12 cellular contexts compared by ENCODE assay signal in genomic region chr2:85771486-85771885, GRCh38. TPM values are rescaled to one million over a fixed set of nuclear protein-coding genes. Genes with fewer than 3 reads are reported as not detected.
DNase-seq lines count a peak whose midpoint lies in the region; ATAC-seq and TF ChIP-seq lines count a peak whose summit lies in the region.
"Had no signal": no experiment of that assay in that cellular context is flagged by ENCODE, and none has a peak within 500 bp of the region (broad histone marks: within the 10 kb centered on the region; RNA-seq: fewer than 3 reads in every experiment).

No MANE protein-coding gene starts in this region.

- dilution Hi-C loops in IMR-90 (cut with HindIII; ENCODE audit: low sequenced_read_pairs, unreplicated experiment): no loop called here

- peak overlapping the region; percentile 92 for H3K14ac ChIP-seq in IMR-90 (replicated peaks; ENCODE audit: low read depth, low read length)

- no peaks in the 10 kb centered on the region for H3K27me3 ChIP-seq in IMR-90 (ENCODE audit: control insufficient read depth, insufficient read depth, low read length)
- H3K27me3 ChIP-seq in brain microvascular endothelial cell (replicated peaks): no peaks in the 10 kb centered on the region
- H3K27me3 ChIP-seq in lower lobe of right lung (ENCODE audit: low read depth): no peaks in the 10 kb centered on the region

- H2BK15ac ChIP-seq in IMR-90 (ENCODE audit: low read depth, low read length): peak overlapping the region; percentile 97; the same call in 2 of the 3 replicates

- peak overlapping the region; percentile 69 for H2AFZ ChIP-seq in IMR-90 (replicated peaks; ENCODE audit: low read length, poor library complexity)

- CTCF ChIA-PET in IMR-90 (lab: Yijun Ruan, JAX): interaction anchor here (1.2 to 2.6 kb wide), 8 partner anchors 9 to 43 kb away, joined by 3 to 20 read pairs (median 4); partner anchors contain the start of gene ATOH8

- peak overlapping the region; percentile 83; the same call in 1 of the 2 replicates for H3K56ac ChIP-seq in IMR-90 (ENCODE audit: extremely low read depth, insufficient read depth, low read length)

- intact Hi-C loops in IMR-90 (cut with micrococcal nuclease) (no loop called here), lower lobe of right lung (cut with DNase I) (no loop called here)

- peaks cover 19% of the 10 kb centered on the region; the same call in 1 of the 2 replicates for H3K36me3 ChIP-seq in IMR-90 (ENCODE audit: control insufficient read depth, insufficient read depth, low read length)
- H3K36me3 ChIP-seq in brain microvascular endothelial cell (replicated peaks): no peaks in the 10 kb centered on the region
- peaks cover 64% of the 10 kb centered on the region for H3K36me3 ChIP-seq in lower lobe of right lung

- TF ChIP-seq CTCF in IMR-90 (conservative IDR thresholded peaks at IDR 0.05; ENCODE audit: low read depth, low read length): no peak
- TF ChIP-seq CTCF in brain microvascular endothelial cell (IDR thresholded peaks at IDR 0.05; ENCODE audit: low read depth, low read length, missing control alignments): no peak
- no peak for TF ChIP-seq CTCF in lower lobe of right lung (IDR thresholded peaks at IDR 0.05)
- no peak for TF ChIP-seq CTCF in progenitor cell of endocrine pancreas (IDR thresholded peaks at IDR 0.05; ENCODE audit: unreplicated experiment)
- TF ChIP-seq CTCF in GM10266 (IDR thresholded peaks at IDR 0.05; ENCODE audit: control insufficient read depth, insufficient read depth, low read depth, missing control alignments): no peak

- peak overlapping the region; percentile 25 for H3K18ac ChIP-seq in IMR-90 (ENCODE audit: low read depth, low read length)

- H3K27ac ChIP-seq in IMR-90 (ENCODE audit: insufficient read depth, low read length): peak overlapping the region; percentile 65
- H3K27ac ChIP-seq in brain microvascular endothelial cell: peak overlapping the region; percentile 82
- H3K27ac ChIP-seq in lower lobe of right lung: peak overlapping the region; percentile 68
- peak overlapping the region; percentile 91 for H3K27ac ChIP-seq in substantia nigra (ENCODE audit: low read depth, low read length, poor library complexity, severe bottlenecking)
- H3K27ac ChIP-seq: parathyroid adenoma had no signal

- H4K91ac ChIP-seq in IMR-90 (ENCODE audit: insufficient read depth, low read depth, low read length): peak overlapping the region; percentile 99

- ATAC-seq in IMR-90 (ENCODE audit: low read depth): no peak
- no peak for ATAC-seq in lower lobe of right lung

- no peaks in the 10 kb centered on the region for H3K9me3 ChIP-seq in IMR-90 (ENCODE audit: control insufficient read depth, insufficient read depth, low read length)
- no peaks in the 10 kb centered on the region for H3K9me3 ChIP-seq in lower lobe of right lung

- peak overlapping the region; percentile 99 for H2AK5ac ChIP-seq in IMR-90 (ENCODE audit: low read depth, low read length)

- H2BK20ac ChIP-seq in IMR-90 (ENCODE audit: low read depth, low read length): peak overlapping the region; percentile 98

- H4K20me1 ChIP-seq in IMR-90 (ENCODE audit: insufficient read depth, low read length): no peaks in the 10 kb centered on the region; the same call in 1 of the 2 replicates

- no peak for TF ChIP-seq RAD21 in IMR-90 (IDR thresholded peaks at IDR 0.05; ENCODE audit: low read length)

- TF ChIP-seq POLR2A in IMR-90 (IDR thresholded peaks at IDR 0.05; ENCODE audit: low read depth, low read length): no peak

- H3K4me1 ChIP-seq in IMR-90 (ENCODE audit: control insufficient read depth, insufficient read depth, low read length) (peaks cover 46% of the 10 kb centered on the region), lower lobe of right lung (peaks cover 91% of the 10 kb centered on the region)

- H3K27me3 Mint-ChIP-seq in progenitor cell of endocrine pancreas: peaks cover 8% of the 10 kb centered on the region

- H3K4ac ChIP-seq in IMR-90 (ENCODE audit: low read depth, low read length): peak overlapping the region; percentile 95

- no peaks in the 10 kb centered on the region for H3K36me3 Mint-ChIP-seq in progenitor cell of endocrine pancreas (ENCODE audit: insufficient read depth)
- H3K36me3 Mint-ChIP-seq: CD8-positive, alpha-beta memory T cell had no signal

- no peaks in the 10 kb centered on the region for H3K9me3 Mint-ChIP-seq in progenitor cell of endocrine pancreas (ENCODE audit: low read depth)

- H3K79me1 ChIP-seq in IMR-90 (ENCODE audit: low read depth in 1 of 2, low read length in 2 of 2): peaks cover 25 to 71% of the 10 kb centered on the region in 2 experiments; a peak in 3 of 4 replicates

- peak overlapping the region; percentile 73 for H2AK9ac ChIP-seq in IMR-90 (replicated peaks; ENCODE audit: low read depth, low read length, poor library complexity)

- POLR2A ChIA-PET in IMR-90 (lab: Charles Lee; ENCODE audit: unreplicated experiment): interaction anchor here (0.6 to 1.0 kb wide), 2 partner anchors 17 to 24 kb away, joined by 3 read pairs; partner anchors contain the start of gene ATOH8

- in situ Hi-C loops in IMR-90 (cut with MboI; ENCODE audit: low sequenced_read_pairs): no loop called here
- in situ Hi-C loops in brain microvascular endothelial cell (cut with HindIII; ENCODE audit: low pct_ligation_motif_present, low sequenced_read_pairs): no loop called here

- peak overlapping the region; percentile 12; the same call in 1 of the 2 replicates for H3K4me2 ChIP-seq in IMR-90 (ENCODE audit: low read depth, low read length)

- no CpG with 5 or more reads among the region's 4 CpGs for WGBS in IMR-90 (ENCODE audit: extremely low coverage in 2 of 2, insufficient read length in 1 of 2), 2 experiments

- H3K27ac Mint-ChIP-seq in progenitor cell of endocrine pancreas: no peak overlapping the region

- H2BK120ac ChIP-seq in IMR-90 (ENCODE audit: low read depth, low read length): peak overlapping the region; percentile 93

- H2BK5ac ChIP-seq in IMR-90 (ENCODE audit: low read depth, low read length, poor library complexity, severe bottlenecking): peak overlapping the region; percentile 81

- H3K9ac ChIP-seq in IMR-90 (ENCODE audit: low read depth, low read length): peak overlapping the region; percentile 9; the same call in 1 of the 2 replicates
- H3K9ac ChIP-seq: parathyroid adenoma had no signal

- DNase-seq in IMR-90 (no peak), brain microvascular endothelial cell (no peak), lower lobe of right lung (no peak), substantia nigra (lab: John Stamatoyannopoulos, UW) (no peak), progenitor cell of endocrine pancreas (ENCODE audit: low spot score, unreplicated experiment) (no peak), islet precursor cell (no peak), GM10266 (ENCODE audit: extremely low spot score) (no peak), SHP77 treated with DMSO at 0.1 percent for 48 hours (lab: John Stamatoyannopoulos, UW) (no peak)
- DNase-seq: activated T-cell treated with anti-CD3 and anti-CD28 coated beads for 4 hours; CD8-positive, alpha-beta memory T cell; Karpas-422 had no signal

- peak overlapping the region; percentile 23 for H4K5ac ChIP-seq in IMR-90 (ENCODE audit: low read depth, low read length)

- peak overlapping the region; percentile 90 to 96 for H4K8ac ChIP-seq in IMR-90 (ENCODE audit: low read depth in 2 of 2, low read length in 2 of 2)

- H3K4me3 Mint-ChIP-seq in progenitor cell of endocrine pancreas (ENCODE audit: low read depth): no peak overlapping the region

- peaks cover 5% of the 10 kb centered on the region for H3K4me1 Mint-ChIP-seq in progenitor cell of endocrine pancreas (ENCODE audit: low read depth)

- BruUV-seq in IMR-90 (replicated peaks; lab: Mats Ljungman, UMichigan): no TSS peak

- H3K23ac ChIP-seq in IMR-90 (ENCODE audit: low read depth, low read length): peak overlapping the region; percentile 94

- H3K4me3 ChIP-seq in IMR-90 (ENCODE audit: insufficient read depth, low read depth, low read length): no peak overlapping the region
- no peak overlapping the region for H3K4me3 ChIP-seq in brain microvascular endothelial cell (ENCODE audit: low read depth, low read length)
- peak overlapping the region; percentile 28 for H3K4me3 ChIP-seq in lower lobe of right lung

- H3K9me1 ChIP-seq in IMR-90 (ENCODE audit: insufficient read depth, low read length): peaks cover 26% of the 10 kb centered on the region

TF ChIP-seq in IMR-90, 13 proteins besides CTCF, POLR2A, EP300 and RAD21:
- TF ChIP-seq RCOR1 (IDR thresholded peaks at IDR 0.05; ENCODE audit: insufficient replicate concordance, low read length) (no peak), CEBPB (IDR thresholded peaks at IDR 0.05; ENCODE audit: low read depth, low read length) (no peak), ELK1 (IDR thresholded peaks at IDR 0.05; ENCODE audit: borderline replicate concordance, low read depth, low read length) (no peak), MXI1 (IDR thresholded peaks at IDR 0.05; ENCODE audit: borderline replicate concordance, low read depth, low read length) (no peak), BHLHE40 (IDR thresholded peaks at IDR 0.05; ENCODE audit: low read depth, low read length) (no peak), MAFK (IDR thresholded peaks at IDR 0.05; ENCODE audit: low read depth, low read length) (no peak), SMC3 (IDR thresholded peaks at IDR 0.05; ENCODE audit: low read depth, low read length) (no peak)
- TF ChIP-seq, protein P1, sequence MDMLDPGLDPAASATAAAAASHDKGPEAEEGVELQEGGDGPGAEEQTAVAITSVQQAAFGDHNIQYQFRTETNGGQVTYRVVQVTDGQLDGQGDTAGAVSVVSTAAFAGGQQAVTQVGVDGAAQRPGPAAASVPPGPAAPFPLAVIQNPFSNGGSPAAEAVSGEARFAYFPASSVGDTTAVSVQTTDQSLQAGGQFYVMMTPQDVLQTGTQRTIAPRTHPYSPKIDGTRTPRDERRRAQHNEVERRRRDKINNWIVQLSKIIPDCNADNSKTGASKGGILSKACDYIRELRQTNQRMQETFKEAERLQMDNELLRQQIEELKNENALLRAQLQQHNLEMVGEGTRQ (IDR thresholded peaks at IDR 0.05; ENCODE audit: low read depth, low read length): no peak
TF ChIP-seq in IMR-90: peak in this region for 0.

RNA-seq across cellular contexts. Expression of gene ATOH8, which starts 17.7 kb away (rescaled TPM):
- total RNA-seq in IMR-90 (2012; rRNA removed): 7.8 and 7.9 TPM in 2 replicates
- 9.0 and 11.2 TPM in 2 replicates for polyA plus RNA-seq in IMR-90 (2012; rRNA removed)
- polyA plus RNA-seq in IMR-90 (2012; cell fraction: cytosol; rRNA removed): 6.2 and 7.6 TPM in 2 replicates
- polyA plus RNA-seq in IMR-90 (2012; cell fraction: nucleus; rRNA removed; ENCODE audit: low replicate concordance): 5.0 and 13.0 TPM in 2 replicates
- 44.9 TPM for total RNA-seq in lower lobe of right lung
- total RNA-seq in progenitor cell of endocrine pancreas: 1.3 and 1.7 TPM in 2 replicates
- total RNA-seq: CD8-positive, alpha-beta memory T cell had no signal
- polyA plus RNA-seq: CD8-positive, alpha-beta memory T cell had no signal
